ENCODE assay signal across 2 cellular contexts in the genomic region with DNA sequence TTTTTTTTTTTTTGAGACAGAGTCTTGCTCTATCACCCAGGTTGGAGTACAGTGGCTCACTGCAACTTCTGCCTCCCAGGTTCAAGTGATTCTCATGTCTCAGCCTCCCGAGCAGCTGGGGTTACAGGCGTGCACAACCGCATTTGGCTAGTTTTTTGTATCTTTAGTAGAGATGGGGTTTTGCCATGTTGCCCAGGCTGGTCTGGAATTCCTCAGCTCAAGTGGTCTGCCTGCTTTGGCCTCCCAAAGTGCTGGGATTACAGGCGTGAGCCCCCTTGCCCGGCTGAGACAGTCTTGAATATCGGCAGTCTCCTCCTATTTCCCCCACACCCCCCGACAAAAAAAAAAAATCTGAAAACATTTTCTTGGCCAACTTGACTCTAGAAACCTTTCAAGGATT. TPM values are rescaled to one million over a fixed set of nuclear protein-coding genes. Genes with fewer than 3 reads are reported as not detected.
"Had no signal": no experiment of that assay in that cellular context is flagged by ENCODE, and none has a peak within 500 bp of the region (broad histone marks: within the 10 kb centered on the region; RNA-seq: fewer than 3 reads in every experiment).

No MANE protein-coding gene starts in this region.

RNA-seq across cellular contexts. Expression of gene GHRL, which starts 25.8 kb away (rescaled TPM):
- total RNA-seq: NCI-H460, PC-9 had no signal
